In the genomic region with DNA sequence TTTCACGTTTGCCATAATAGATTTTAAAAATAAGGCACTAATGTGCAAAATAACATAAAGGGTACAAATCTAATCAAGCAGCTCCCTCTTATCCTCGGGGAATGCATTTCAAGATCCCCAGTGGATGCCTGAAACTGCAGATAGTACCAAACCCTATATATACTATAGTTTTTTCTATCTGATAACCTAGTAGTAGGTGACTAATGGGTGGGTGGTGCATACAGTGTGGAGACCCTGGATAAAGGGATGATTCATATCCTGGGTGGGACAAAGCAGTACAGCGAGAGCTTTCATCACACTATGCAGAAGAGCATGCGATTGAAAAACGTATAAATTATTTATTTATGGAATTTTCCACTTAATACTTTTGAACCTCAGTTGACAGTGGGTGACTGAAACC, we compare ENCODE assay signal across 20 cellular contexts.
"Had no signal": no experiment of that assay in that cellular context is flagged by ENCODE, and none has a peak within 500 bp of the region (broad histone marks: within the 10 kb centered on the region; RNA-seq: fewer than 3 reads in every experiment).

No MANE protein-coding gene starts in this region.

- H3K4me1 Mint-ChIP-seq: memory B cell, mesothelial cell of epicardium, natural killer cell, neural progenitor cell had no signal

- H3K36me3 Mint-ChIP-seq: memory B cell, mesothelial cell of epicardium, natural killer cell, neural progenitor cell had no signal

- H3K4me2 ChIP-seq: neural progenitor cell had no signal

- H3K9ac ChIP-seq: neural progenitor cell had no signal

- H3K4me3 ChIP-seq: coronary artery, gastroesophageal sphincter, left lung, lower lobe of right lung, neural progenitor cell, ovary, right atrium auricular region, uterus had no signal

- H3K9me3 ChIP-seq: gastroesophageal sphincter, left lung, lower lobe of right lung, ovary, right atrium auricular region, uterus had no signal

- H3K36me3 ChIP-seq: gastroesophageal sphincter, left lung, lower lobe of right lung, neural progenitor cell, ovary, right atrium auricular region, uterus had no signal

- DNase-seq: effector CD4-positive, alpha-beta T cell; glutamatergic neuron; islet precursor cell; left lung; lower lobe of right lung; natural killer cell; nucleus accumbens; ovary; small intestine; stimulated activated CD4-positive, alpha-beta T cell treated with anti-CD3 and anti-CD28 coated beads, Interleukin-2, amount 100 ng/mL, for 48 hours; stimulated activated naive CD4-positive, alpha-beta T cell treated with Interleukin-2 at 50 U/mL for 16 hours; trophoblast cell; uterus had no signal

- H3K27ac ChIP-seq: coronary artery, gastroesophageal sphincter, left lung, lower lobe of right lung, neural progenitor cell, ovary, right atrium auricular region, uterus had no signal

- H3K27me3 ChIP-seq: gastroesophageal sphincter, left lung, neural progenitor cell, ovary, right atrium auricular region, uterus had no signal

- H2AFZ ChIP-seq: neural progenitor cell had no signal

- H3K27ac Mint-ChIP-seq: memory B cell, mesothelial cell of epicardium, natural killer cell, neural progenitor cell had no signal

- FAIRE-seq: small intestine had no signal

- H3K4me3 Mint-ChIP-seq: memory B cell, mesothelial cell of epicardium, natural killer cell, neural progenitor cell had no signal

- H3K9me3 Mint-ChIP-seq: memory B cell, mesothelial cell of epicardium, neural progenitor cell had no signal

- ATAC-seq: esophagus mucosa, gastroesophageal sphincter, left lung, lower lobe of right lung, natural killer cell had no signal

- H3K4me1 ChIP-seq: gastroesophageal sphincter, left lung, lower lobe of right lung, neural progenitor cell, right atrium auricular region, uterus had no signal
